In genomic region chrX:103310592-103311400, GRCh38 we compare ENCODE assay signal across 8 cellular contexts. TPM values are rescaled to one million over a fixed set of nuclear protein-coding genes. Genes with fewer than 3 reads are reported as not detected.
DNase-seq lines count a peak whose midpoint lies in the region; ATAC-seq and TF ChIP-seq lines count a peak whose summit lies in the region.

BEX2 (minus strand) TSS chrX:103310990; CDS start chrX:103309976, 1,014 bp downstream.

- H3K27ac ChIP-seq in PC-9 (no peak within 1 kb of the TSS), ovary (peak within 1 kb of the TSS; percentile 66 to 86), testis (peak within 1 kb of the TSS; percentile 61 to 85)

- no peak for TF ChIP-seq EP300 in ovary (IDR thresholded peaks at IDR 0.05)

- H3K79me2 ChIP-seq in PC-9 (ENCODE audit: low read depth) = no peaks in the 10 kb centered on the region

- no peaks in the 10 kb centered on the region for H4K20me1 ChIP-seq in PC-9 (ENCODE audit: insufficient read depth)

- DNase-seq in C1 segment of cervical spinal cord (lab: John Stamatoyannopoulos, UW) (peak in 13 of 14 donors; percentile 4 to 86 (median 46)), PC-9 (peak; percentile 52 to 73), glutamatergic neuron (peak; percentile 88), ovary (peak; percentile 85 to 90 (median 87)), testis (peak; percentile 92)
- DNase-seq in activated naive CD4-positive, alpha-beta T cell (lab: John Stamatoyannopoulos, UW) = peak; percentile 39 to 78 (median 58)

- TF ChIP-seq CTCF in PC-9 (conservative IDR thresholded peaks at IDR 0.05) = no peak
- TF ChIP-seq CTCF in glutamatergic neuron (IDR thresholded peaks at IDR 0.05; ENCODE audit: partially characterized antibody, unreplicated experiment) = no peak
- TF ChIP-seq CTCF in ovary (IDR thresholded peaks at IDR 0.05) = no peak
- no peak for TF ChIP-seq CTCF in testis (IDR thresholded peaks at IDR 0.05)

- ATAC-seq in GM19372 (IDR thresholded peaks at IDR 0.05; ENCODE audit: low read depth, unreplicated experiment) (peak; percentile 98), HG03521 (IDR thresholded peaks at IDR 0.05; ENCODE audit: unreplicated experiment) (peak; percentile 99)

- H3K27me3 Mint-ChIP-seq in glutamatergic neuron (ENCODE audit: unreplicated experiment) = no peaks in the 10 kb centered on the region

- H3K9me3 ChIP-seq in PC-9 (ENCODE audit: insufficient read depth, low read depth) (no peaks in the 10 kb centered on the region), ovary (no peaks in the 10 kb centered on the region), testis (no peaks in the 10 kb centered on the region)

- no peaks in the 10 kb centered on the region for H3F3A ChIP-seq in PC-9 (ENCODE audit: insufficient read depth, low read depth)

- peak within 1 kb of the TSS; percentile 70 for H3K4me2 ChIP-seq in PC-9

- H2AFZ ChIP-seq in PC-9 = peak within 1 kb of the TSS; percentile 79

- H3K4me3 ChIP-seq in PC-9 (peak within 1 kb of the TSS; percentile 57; the same call in 1 of the 2 replicates), ovary (peak within 1 kb of the TSS; percentile 57), testis (peak within 1 kb of the TSS; percentile 49 to 73)

- H3K4me1 ChIP-seq in PC-9 (replicated peaks; ENCODE audit: insufficient read depth) = no peaks in the 10 kb centered on the region
- no peaks in the 10 kb centered on the region for H3K4me1 ChIP-seq in ovary (ENCODE audit: insufficient read depth)
- H3K4me1 ChIP-seq in testis = no peaks in the 10 kb centered on the region

- H3K27me3 ChIP-seq in PC-9 (ENCODE audit: insufficient read depth, low read depth) = no peaks in the 10 kb centered on the region
- no peaks in the 10 kb centered on the region for H3K27me3 ChIP-seq in ovary
- H3K27me3 ChIP-seq in testis = no peaks in the 10 kb centered on the region

- H3K27ac Mint-ChIP-seq in glutamatergic neuron (ENCODE audit: unreplicated experiment) = peak within 1 kb of the TSS; percentile 84

- peaks cover 2% of the 10 kb centered on the region for H3K9me3 Mint-ChIP-seq in glutamatergic neuron (ENCODE audit: unreplicated experiment)

- CTCF ChIA-PET in PC-9 (lab: Charles Lee) = no interaction called here

- POLR2A ChIA-PET in PC-9 (lab: Charles Lee; ENCODE audit: unreplicated experiment) = no interaction called here

- peak within 1 kb of the TSS; percentile 91 for H3K4me3 Mint-ChIP-seq in glutamatergic neuron (ENCODE audit: unreplicated experiment)

- no peaks in the 10 kb centered on the region for H3K36me3 ChIP-seq in PC-9 (ENCODE audit: low read depth)
- H3K36me3 ChIP-seq in ovary = no peaks in the 10 kb centered on the region
- no peaks in the 10 kb centered on the region for H3K36me3 ChIP-seq in testis (ENCODE audit: low read depth, missing control alignments)

- H3K9me2 ChIP-seq in PC-9 (ENCODE audit: insufficient read depth) = no peaks in the 10 kb centered on the region

- BruUV-seq in PC-9 (replicated peaks; lab: Mats Ljungman, UMichigan) = no TSS peak

- peak; percentile 83 for TF ChIP-seq POLR2A in ovary (IDR thresholded peaks at IDR 0.05)
- TF ChIP-seq POLR2A in testis (IDR thresholded peaks at IDR 0.05) = peak; percentile 33

- intact Hi-C loops in PC-9 (cut with micrococcal nuclease; ENCODE audit: unreplicated experiment) (loop anchor here (2.0 kb wide), 1 partner anchor 56 kb away; the partner anchor contains the start of gene TCEAL8), ovary (cut with DNase I) (no loop called here), testis (cut with DNase I; ENCODE audit: low total_unique reads) (no loop called here)

- H3K36me3 Mint-ChIP-seq in glutamatergic neuron (ENCODE audit: unreplicated experiment) = no peaks in the 10 kb centered on the region

- H3K4me1 Mint-ChIP-seq in glutamatergic neuron (ENCODE audit: low read depth, unreplicated experiment) = peaks cover 3% of the 10 kb centered on the region

- WGBS in ovary, 3 donors = 25 to 32% (median 29%) methylated on average over 23 to 51 of the region's 51 CpGs
- WGBS in testis, 2 donors = 1 to 12% methylated on average over 2 to 28 of the region's 51 CpGs

RNA-seq across cellular contexts. Expression of gene BEX2, which starts in this region (rescaled TPM):
- total RNA-seq in PC-9 (2021) = 4.7 and 6.9 TPM in 2 replicates
- 150 TPM for total RNA-seq in glutamatergic neuron (ENCODE audit: unreplicated experiment)
- total RNA-seq in ovary = 10 to 100 TPM; 29.5 to 67.0 (median 52.9) TPM
- 10 to 100 TPM; 55.9 to 79.4 TPM for polyA plus RNA-seq in ovary
- total RNA-seq in testis = 100 to 1,000 TPM in 1 of 2 donors, 10 to 100 TPM in 1; 88.9 to 116 TPM
- 82.7 TPM for polyA plus RNA-seq in testis (ENCODE audit: insufficient read depth, low read depth, low replicate concordance)
